ENCODE assay signal across 16 cellular contexts in the genomic region with DNA sequence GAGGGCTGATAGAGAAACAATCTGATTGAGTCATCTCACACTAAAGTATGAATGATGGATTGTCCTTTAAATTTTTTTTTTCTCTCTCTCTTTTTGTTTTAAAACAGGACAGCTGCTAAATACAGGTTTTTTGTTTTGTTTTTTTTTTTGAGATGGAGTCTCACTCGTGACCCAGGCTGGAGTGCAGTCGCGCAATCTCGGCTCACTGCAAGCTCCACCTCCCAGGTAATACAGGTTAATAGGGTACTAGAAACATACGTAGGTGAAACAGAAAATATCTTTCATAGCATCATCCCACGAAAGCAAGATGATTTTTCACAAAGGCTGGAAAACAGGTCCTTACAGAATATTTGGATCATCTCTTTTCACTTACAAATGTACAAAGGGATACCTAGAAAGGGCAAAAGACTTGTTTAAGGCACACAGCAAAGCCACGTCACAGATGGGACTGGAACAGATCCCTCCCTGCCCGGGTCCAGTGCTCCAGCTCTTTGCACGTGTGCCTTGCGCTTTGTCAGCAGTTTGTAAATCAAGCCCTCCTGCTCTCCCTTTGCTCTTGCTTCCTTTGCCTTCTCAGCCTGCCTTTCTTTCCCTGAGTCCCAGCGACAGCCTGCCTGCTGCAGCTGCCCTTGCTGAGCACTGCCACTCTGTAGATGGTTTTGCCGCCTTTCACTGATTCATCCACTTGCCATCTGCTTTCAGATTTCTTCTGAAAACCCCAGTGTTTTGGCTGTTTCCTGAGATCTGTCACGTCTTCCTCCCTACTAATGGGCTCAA.
A peak's percentile ranks its signal among the peaks of the same experiment; 100 is the strongest.
DNase-seq lines count a peak whose midpoint lies in the region; ATAC-seq, FAIRE-seq and TF ChIP-seq lines count a peak whose summit lies in the region.
"Had no signal": no experiment of that assay in that cellular context is flagged by ENCODE, and none has a peak within 500 bp of the region (broad histone marks: within the 10 kb centered on the region; RNA-seq: fewer than 3 reads in every experiment).

No MANE protein-coding gene starts in this region.

- CTCF ChIA-PET in HepG2 (lab: Yijun Ruan, JAX; ENCODE audit: low intra/inter-chr PET ratio, low total read pairs) = no interaction called here
- CTCF ChIA-PET in WTC11 (lab: Charles Lee) = no interaction called here
- CTCF ChIA-PET in CD8-positive, alpha-beta T cell (lab: Charles Lee) = no interaction called here

- no peaks in the 10 kb centered on the region for H3K27me3 ChIP-seq in HepG2 (ENCODE audit: control insufficient read depth in 1 of 2, insufficient read depth in 2 of 2, low read length in 2 of 2)
- no peaks in the 10 kb centered on the region for H3K27me3 ChIP-seq in right lobe of liver
- no peaks in the 10 kb centered on the region for H3K27me3 ChIP-seq in CD8-positive, alpha-beta T cell (ENCODE audit: insufficient read depth, low read length)
- H3K27me3 ChIP-seq: colonic mucosa had no signal

- H3K9me3 ChIP-seq in HepG2 (ENCODE audit: low read length) (peaks cover 69% of the 10 kb centered on the region; the same call in 1 of the 2 replicates), right lobe of liver (no peaks in the 10 kb centered on the region)
- no peaks in the 10 kb centered on the region for H3K9me3 ChIP-seq in CD8-positive, alpha-beta T cell (ENCODE audit: low read length)
- H3K9me3 ChIP-seq: colonic mucosa had no signal

- no peaks in the 10 kb centered on the region for H3K9me3 Mint-ChIP-seq in WTC11
- H3K9me3 Mint-ChIP-seq in CD8-positive, alpha-beta T cell = no peaks in the 10 kb centered on the region
- H3K9me3 Mint-ChIP-seq: memory B cell had no signal

- H3K4me3 Mint-ChIP-seq in WTC11 = no peak overlapping the region
- no peak overlapping the region for H3K4me3 Mint-ChIP-seq in CD8-positive, alpha-beta T cell
- H3K4me3 Mint-ChIP-seq: activated CD4-positive, alpha-beta T cell treated with anti-CD3 and anti-CD28 coated beads for 36 hours; memory B cell had no signal

- TF ChIP-seq POLR2A in HepG2 (IDR thresholded peaks at IDR 0.05; ENCODE audit: insufficient read depth in 1 of 2, low read depth in 2 of 2, low read length in 2 of 2) = no peak
- no peak for TF ChIP-seq POLR2A in right lobe of liver (IDR thresholded peaks at IDR 0.05)

- no peaks in the 10 kb centered on the region for H3K4me1 ChIP-seq in HepG2 (ENCODE audit: insufficient read depth, low read length)
- H3K4me1 ChIP-seq in right lobe of liver = peaks cover 0 to 8% (median 0%) of the 10 kb centered on the region in 4 donors
- no peaks in the 10 kb centered on the region for H3K4me1 ChIP-seq in CD8-positive, alpha-beta T cell (ENCODE audit: insufficient read depth, low read length)
- H3K4me1 ChIP-seq: colonic mucosa had no signal

- WGBS in HepG2 (ENCODE audit: low lambda C conversion rate) = 45% methylated on average over 12 of the region's 13 CpGs
- WGBS in right lobe of liver (ENCODE audit: insufficient coverage, low coverage, low lambda C conversion rate, missing lambda C conversion rate) = 69% methylated on average over 13 of the region's 13 CpGs

- H3K9ac ChIP-seq in HepG2 (ENCODE audit: insufficient read depth, low read depth, low read length) = no peak overlapping the region

- H4K20me1 ChIP-seq in HepG2 (ENCODE audit: insufficient read depth, low read length) = no peaks in the 10 kb centered on the region

- intact Hi-C loops in HepG2 (cut with micrococcal nuclease; ENCODE audit: unreplicated experiment) (no loop called here), right lobe of liver (cut with DNase I) (no loop called here)
- intact Hi-C loops in CD8-positive, alpha-beta T cell (cut with DNase I, micrococcal nuclease) = no loop called here

- no peaks in the 10 kb centered on the region for H3K79me2 ChIP-seq in HepG2 (ENCODE audit: insufficient read depth, low read length)

- H3K27me3 Mint-ChIP-seq in WTC11 (ENCODE audit: low read depth) = no peaks in the 10 kb centered on the region; the same call in 1 of the 2 replicates
- peaks cover 2% of the 10 kb centered on the region for H3K27me3 Mint-ChIP-seq in CD8-positive, alpha-beta T cell (ENCODE audit: low read depth)
- H3K27me3 Mint-ChIP-seq: activated CD4-positive, alpha-beta T cell treated with anti-CD3 and anti-CD28 coated beads for 36 hours had no signal

- no peak overlapping the region for H3K4me2 ChIP-seq in HepG2 (ENCODE audit: low read depth, low read length)

- no peak for TF ChIP-seq RAD21 in HepG2 (CRISPR knock-in tag; IDR thresholded peaks at IDR 0.05)

- ATAC-seq in HepG2 (no peak), right lobe of liver (no peak), WTC11 (peak; percentile 60), GM18519 (IDR thresholded peaks at IDR 0.05; ENCODE audit: low FRiP score, unreplicated experiment) (no peak)
- no peak for ATAC-seq in CD8-positive, alpha-beta T cell
- ATAC-seq: activated CD4-positive, alpha-beta T cell treated with anti-CD3 and anti-CD28 coated beads for 36 hours had no signal

- H3K4me3 ChIP-seq in HepG2 (replicated peaks in 1 of 3; ENCODE audit: insufficient read depth in 1 of 3, low read depth in 2 of 3, low read length in 3 of 3) (no peak overlapping the region), right lobe of liver (no peak overlapping the region)
- no peak overlapping the region for H3K4me3 ChIP-seq in CD8-positive, alpha-beta T cell (ENCODE audit: low read depth, low read length)
- H3K4me3 ChIP-seq: colonic mucosa had no signal

- no peaks in the 10 kb centered on the region for H3K36me3 Mint-ChIP-seq in WTC11
- no peaks in the 10 kb centered on the region for H3K36me3 Mint-ChIP-seq in CD8-positive, alpha-beta T cell
- H3K36me3 Mint-ChIP-seq: memory B cell had no signal

- POLR2A ChIA-PET in HepG2 (lab: Yijun Ruan, JAX) (no interaction called here), WTC11 (lab: Charles Lee) (no interaction called here)
- POLR2A ChIA-PET in CD8-positive, alpha-beta T cell (lab: Charles Lee) = no interaction called here

- H3K36me3 ChIP-seq in HepG2 (replicated peaks in 1 of 2; ENCODE audit: control insufficient read depth in 1 of 2, insufficient read depth in 2 of 2, low read length in 2 of 2) (no peaks in the 10 kb centered on the region), right lobe of liver (no peaks in the 10 kb centered on the region)
- no peaks in the 10 kb centered on the region for H3K36me3 ChIP-seq in CD8-positive, alpha-beta T cell (ENCODE audit: insufficient read depth, low read length)
- H3K36me3 ChIP-seq: colonic mucosa had no signal

- H2AFZ ChIP-seq in HepG2 (ENCODE audit: low read length) = no peak overlapping the region

- H3K27ac ChIP-seq in HepG2 (ENCODE audit: extremely low read length, insufficient read depth, low read length) (no peak overlapping the region), right lobe of liver (no peak overlapping the region), temporal lobe (ENCODE audit: low read depth, low read length) (peak overlapping the region; percentile 40)
- no peak overlapping the region for H3K27ac ChIP-seq in CD8-positive, alpha-beta T cell (ENCODE audit: low read depth, low read length)
- H3K27ac ChIP-seq: colonic mucosa had no signal

- TF ChIP-seq EP300 in HepG2 (IDR thresholded peaks at IDR 0.05; ENCODE audit: low read depth in 2 of 2, low read length in 2 of 2) (no peak), HepG2 (CRISPR knock-in tag; IDR thresholded peaks at IDR 0.05; ENCODE audit: borderline replicate concordance) (no peak)

- no peak overlapping the region for H3K27ac Mint-ChIP-seq in WTC11
- no peak overlapping the region for H3K27ac Mint-ChIP-seq in CD8-positive, alpha-beta T cell
- H3K27ac Mint-ChIP-seq: activated CD4-positive, alpha-beta T cell treated with anti-CD3 and anti-CD28 coated beads for 36 hours; memory B cell had no signal

- no TSS peak for BruUV-seq in HepG2 (replicated peaks; lab: Mats Ljungman, UMichigan)

- DNase-seq in HepG2 (ENCODE audit: low spot score) = no peak
- no peak for DNase-seq in right lobe of liver
- DNase-seq in WTC11 (ENCODE audit: low spot score) = peak; percentile 14
- DNase-seq in inferior parietal cortex (ENCODE audit: extremely low spot score) = peak; percentile 40
- DNase-seq in activated effector memory CD4-positive, alpha-beta T cell treated with Interleukin-2 at 50 U/mL for 16 hours = no peak
- DNase-seq in CD8-positive, alpha-beta T cell = no peak
- DNase-seq: activated CD4-positive, alpha-beta T cell treated with anti-CD3 and anti-CD28 coated beads for 36 hours; colonic mucosa; COR-L47; stimulated activated CD4-positive, alpha-beta T cell treated with anti-CD3 and anti-CD28 coated beads, Interleukin-12 subunit alpha, Interleukin-12 subunit beta, amount 100 ng/mL, for 4 hours; T-helper 2 cell had no signal

- no peak for TF ChIP-seq CTCF in HepG2 (CRISPR knock-in tag; IDR thresholded peaks at IDR 0.05)
- TF ChIP-seq CTCF in right lobe of liver (IDR thresholded peaks at IDR 0.05) = no peak
- no peak for TF ChIP-seq CTCF in WTC11 (IDR thresholded peaks at IDR 0.05)
- TF ChIP-seq CTCF in CD8-positive, alpha-beta T cell (IDR thresholded peaks at IDR 0.05) = no peak

- no peak for FAIRE-seq in HepG2 (lab: Jason Lieb, UNC)
- FAIRE-seq: GM18507, RCC 7860 had no signal

- H3K4me1 Mint-ChIP-seq in WTC11 = peaks cover 5% of the 10 kb centered on the region
- H3K4me1 Mint-ChIP-seq in CD8-positive, alpha-beta T cell (ENCODE audit: low read depth) = no peaks in the 10 kb centered on the region
- H3K4me1 Mint-ChIP-seq: activated CD4-positive, alpha-beta T cell treated with anti-CD3 and anti-CD28 coated beads for 36 hours; memory B cell had no signal

- in situ Hi-C loops in HepG2 (cut with HindIII; ENCODE audit: extremely low pct_ligation_motif_present, low pct_unique_long_range_greater_than_20kb) = no loop called here

TF ChIP-seq in HepG2, 621 proteins besides CTCF, POLR2A, EP300 and RAD21 (continues in another document):
- no peak for TF ChIP-seq IRX3 (CRISPR knock-in tag; IDR thresholded peaks at IDR 0.05; ENCODE audit: borderline replicate concordance, low read depth)
- 0 out of 2 replicates have a peak, but pooled peaks have one; percentile 13 for TF ChIP-seq MAFF (IDR thresholded peaks at IDR 0.05; ENCODE audit: low read depth, low read length)

TF ChIP-seq in WTC11, 78 proteins besides CTCF, POLR2A, EP300 and RAD21 (continues in another document):
- no peak for TF ChIP-seq RELA (CRISPR knock-in tag; IDR thresholded peaks at IDR 0.05; ENCODE audit: borderline replicate concordance)

Comparison
In these comparisons a context has a peak if more than half of its experiments do, and no peak if none do; other contexts are left out.
1. DNase-seq: peak in WTC11 (single experiment) and inferior parietal cortex (single experiment); none in HepG2 (single experiment), right lobe of liver (0 of 3), activated effector memory CD4-positive, alpha-beta T cell treated with Interleukin-2 at 50 U/mL for 16 hours (single experiment) and CD8-positive, alpha-beta T cell (0 of 7).